In genomic region chr4:147940144-147940543, GRCh38 we compare ENCODE assay signal across 25 cellular contexts.
A peak's percentile ranks its signal among the peaks of the same experiment; 100 is the strongest.
DNase-seq lines count a peak whose midpoint lies in the region; ATAC-seq and TF ChIP-seq lines count a peak whose summit lies in the region.
"Had no signal": no experiment of that assay in that cellular context is flagged by ENCODE, and none has a peak within 500 bp of the region (broad histone marks: within the 10 kb centered on the region; RNA-seq: fewer than 3 reads in every experiment).

No MANE protein-coding gene starts in this region.

- peak overlapping the region; percentile 19 for H3K27ac Mint-ChIP-seq in chondrocyte (ENCODE audit: unreplicated experiment)
- H3K27ac Mint-ChIP-seq: activated CD4-positive, alpha-beta memory T cell treated with anti-CD3 and anti-CD28 coated beads for 36 hours; activated naive CD4-positive, alpha-beta T cell treated with anti-CD3 and anti-CD28 coated beads, Interleukin-2, amount 50 U/mL, for 24 hours; activated T-helper 2 cell treated with anti-CD3 and anti-CD28 coated beads, Interferon-gamma antibody, Interleukin-2, Interleukin-4, amounts not matched to agents 10 μg/mL and 5 μg/mL and 100 μg/mL, durations not matched to agents 14 hours and 24 hours and 36 hours; CD8-positive, alpha-beta T cell; IgD-negative memory B cell; progenitor cell of endocrine pancreas; stimulated activated naive CD8-positive, alpha-beta T cell treated with anti-CD3 and anti-CD28 coated beads, Interleukin-15, Interleukin-2, amounts not matched to agents 100 ng/mL and 50 ng/mL, for 24 hours; T-helper 17 cell had no signal

- peaks cover 29% of the 10 kb centered on the region for H3K36me3 Mint-ChIP-seq in chondrocyte (ENCODE audit: low read depth)

- H3K27me3 Mint-ChIP-seq in chondrocyte (ENCODE audit: low read depth) = no peaks in the 10 kb centered on the region
- H3K27me3 Mint-ChIP-seq: activated CD4-positive, alpha-beta memory T cell treated with anti-CD3 and anti-CD28 coated beads for 36 hours; activated naive CD4-positive, alpha-beta T cell treated with anti-CD3 and anti-CD28 coated beads, Interleukin-2, amount 50 U/mL, for 24 hours; IgD-negative memory B cell; progenitor cell of endocrine pancreas; stimulated activated naive CD8-positive, alpha-beta T cell treated with anti-CD3 and anti-CD28 coated beads, Interleukin-15, Interleukin-2, amounts not matched to agents 100 ng/mL and 50 ng/mL, for 24 hours; T-helper 17 cell had no signal

- intact Hi-C loops in Right ventricle myocardium inferior (cut with DNase I) (no loop called here), cardiac septum (cut with DNase I) (no loop called here), thyroid gland (cut with DNase I) (no loop called here)

- no peaks in the 10 kb centered on the region for H3K9me3 Mint-ChIP-seq in chondrocyte (ENCODE audit: low read depth)
- H3K9me3 Mint-ChIP-seq: activated CD4-positive, alpha-beta memory T cell treated with anti-CD3 and anti-CD28 coated beads for 36 hours; activated T-helper 2 cell treated with anti-CD3 and anti-CD28 coated beads, Interferon-gamma antibody, Interleukin-2, Interleukin-4, amounts not matched to agents 10 μg/mL and 5 μg/mL and 100 μg/mL, durations not matched to agents 14 hours and 24 hours and 36 hours; CD8-positive, alpha-beta T cell; IgD-negative memory B cell; stimulated activated naive CD8-positive, alpha-beta T cell treated with anti-CD3 and anti-CD28 coated beads, Interleukin-15, Interleukin-2, amounts not matched to agents 100 ng/mL and 50 ng/mL, for 24 hours had no signal

- WGBS in thyroid gland, 2 donors = 86 to 89% methylated on average over 3 to 4 of the region's 4 CpGs

- no peak for TF ChIP-seq CTCF in chondrocyte (IDR thresholded peaks at IDR 0.05)
- no peak for TF ChIP-seq CTCF in thyroid gland (IDR thresholded peaks at IDR 0.05)

- H3K27me3 ChIP-seq in thyroid gland = no peaks in the 10 kb centered on the region

- no peaks in the 10 kb centered on the region for H3K9me3 ChIP-seq in thyroid gland

- ATAC-seq in Right ventricle myocardium inferior (peak; percentile 93), HG03280 (IDR thresholded peaks at IDR 0.05; ENCODE audit: unreplicated experiment) (no peak)
- ATAC-seq: CD8-positive, alpha-beta T cell; T-helper 17 cell had no signal

- peaks cover 27 to 33% of the 10 kb centered on the region in 2 donors for H3K4me1 ChIP-seq in thyroid gland

- peaks cover 31% of the 10 kb centered on the region for H3K4me1 Mint-ChIP-seq in chondrocyte (ENCODE audit: low read depth)

- no peak for TF ChIP-seq POLR2A in thyroid gland (IDR thresholded peaks at IDR 0.05)

- H3K4me3 Mint-ChIP-seq in chondrocyte (ENCODE audit: unreplicated experiment) = no peak overlapping the region
- H3K4me3 Mint-ChIP-seq: activated CD4-positive, alpha-beta memory T cell treated with anti-CD3 and anti-CD28 coated beads for 36 hours; activated naive CD4-positive, alpha-beta T cell treated with anti-CD3 and anti-CD28 coated beads, Interleukin-2, amount 50 U/mL, for 24 hours; CD8-positive, alpha-beta T cell; IgD-negative memory B cell; stimulated activated naive CD8-positive, alpha-beta T cell treated with anti-CD3 and anti-CD28 coated beads, Interleukin-15, Interleukin-2, amounts not matched to agents 100 ng/mL and 50 ng/mL, for 24 hours; T-helper 17 cell had no signal

- H3K27ac ChIP-seq in thyroid gland = peak overlapping the region in 2 of 3 donors; percentile 57 to 59
- H3K27ac ChIP-seq: SK-N-MC had no signal

- no peak overlapping the region for H3K4me3 ChIP-seq in thyroid gland (replicated peaks in 1 of 3)
- H3K4me3 ChIP-seq: SK-N-MC had no signal

- DNase-seq in Right ventricle myocardium inferior (ENCODE audit: missing footprints) = no peak
- DNase-seq in cardiac septum (ENCODE audit: low spot score) = no peak
- DNase-seq in chondrocyte (ENCODE audit: low spot score) = no peak
- peak; percentile 75 for DNase-seq in inferior parietal cortex (ENCODE audit: extremely low spot score)
- DNase-seq in thyroid gland = peak; percentile 16 to 19
- no peak for DNase-seq in amniotic stem cell (lab: John Stamatoyannopoulos, UW)
- no peak for DNase-seq in NCI-H510A (lab: John Stamatoyannopoulos, UW)
- DNase-seq: activated CD4-positive, alpha-beta memory T cell treated with anti-CD3 and anti-CD28 coated beads for 36 hours; activated CD4-positive, CD25-positive, alpha-beta regulatory T cell treated with anti-CD3 and anti-CD28 coated beads, Interleukin-2, amount 50 U/mL, for 72 hours; activated CD8-positive, alpha-beta memory T cell treated with anti-CD3 and anti-CD28 coated beads, Interleukin-2, amount 50 U/mL, for 48 hours; CD8-positive, alpha-beta T cell; central memory CD4-positive, alpha-beta T cell; glutamatergic neuron; NCI-H1092 treated with DMSO at 0.1 percent for 48 hours; NCI-H187 treated with DMSO at 0.1 percent for 48 hours; NCI-H526 treated with DMSO at 0.1 percent for 48 hours; RPMI8226; T-helper 17 cell had no signal

- no peaks in the 10 kb centered on the region for H3K36me3 ChIP-seq in thyroid gland

Comparison
In these comparisons a context has a peak if more than half of its experiments do, and no peak if none do; other contexts are left out.
1. DNase-seq: peak in inferior parietal cortex (single experiment) and thyroid gland (2 of 2); none in Right ventricle myocardium inferior (single experiment), cardiac septum (single experiment), chondrocyte (single experiment), amniotic stem cell (single experiment) and NCI-H510A (single experiment).